ENCODE assay signal across 2 cellular contexts in the genomic region with DNA sequence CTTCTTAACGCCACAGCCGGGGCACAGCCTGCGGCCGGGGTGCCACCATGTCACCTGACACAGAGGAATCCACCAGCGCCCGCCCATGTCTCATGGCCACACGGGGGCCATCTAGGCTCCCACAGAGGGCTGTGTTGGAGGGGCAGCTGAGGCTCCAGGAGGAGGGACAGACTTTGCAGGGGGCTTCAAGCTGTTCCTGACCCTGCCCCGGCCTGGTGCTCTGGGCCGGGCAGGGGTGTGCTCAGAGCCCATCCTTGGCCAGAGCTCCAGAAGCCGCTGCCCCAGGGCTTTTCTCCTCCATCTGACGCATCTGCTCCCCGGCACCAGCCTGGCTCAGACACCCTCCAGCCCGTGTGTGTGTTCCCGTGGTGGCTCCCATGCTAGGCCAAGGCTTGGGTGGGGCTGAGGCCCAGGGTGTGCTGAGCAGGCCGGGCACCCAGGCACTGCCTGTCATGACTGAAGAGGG.
TF ChIP-seq lines count a peak whose summit lies in the region.

No MANE protein-coding gene starts in this region.

TF ChIP-seq in GM23338, 12 proteins besides CTCF, POLR2A, EP300 and RAD21 (continued from another document):
- TF ChIP-seq ZNF462 (CRISPR knock-in tag; IDR thresholded peaks at IDR 0.05) (no peak), NANOG (IDR thresholded peaks at IDR 0.05; ENCODE audit: borderline replicate concordance) (no peak), ETS1 (IDR thresholded peaks at IDR 0.05) (no peak)

TF ChIP-seq in SK-N-SH, 30 proteins besides CTCF, POLR2A, EP300 and RAD21:
- TF ChIP-seq REST (IDR thresholded peaks at IDR 0.05; ENCODE audit: low read depth, low read length), result no peak
- no peak for TF ChIP-seq GATA2 (CRISPR knock-in tag; IDR thresholded peaks at IDR 0.05)
- TF ChIP-seq CHD2 (IDR thresholded peaks at IDR 0.05; ENCODE audit: low read length, partially characterized antibody), result peak; percentile 6
- TF ChIP-seq, protein P1, sequence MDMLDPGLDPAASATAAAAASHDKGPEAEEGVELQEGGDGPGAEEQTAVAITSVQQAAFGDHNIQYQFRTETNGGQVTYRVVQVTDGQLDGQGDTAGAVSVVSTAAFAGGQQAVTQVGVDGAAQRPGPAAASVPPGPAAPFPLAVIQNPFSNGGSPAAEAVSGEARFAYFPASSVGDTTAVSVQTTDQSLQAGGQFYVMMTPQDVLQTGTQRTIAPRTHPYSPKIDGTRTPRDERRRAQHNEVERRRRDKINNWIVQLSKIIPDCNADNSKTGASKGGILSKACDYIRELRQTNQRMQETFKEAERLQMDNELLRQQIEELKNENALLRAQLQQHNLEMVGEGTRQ (IDR thresholded peaks at IDR 0.05; ENCODE audit: borderline replicate concordance, low read depth, low read length), result no peak
- no peak for TF ChIP-seq TEAD4 (IDR thresholded peaks at IDR 0.05; ENCODE audit: borderline replicate concordance, insufficient read depth)
- no peak for TF ChIP-seq FOXM1 (IDR thresholded peaks at IDR 0.05; ENCODE audit: low read depth)
- TF ChIP-seq NFIC (IDR thresholded peaks at IDR 0.05; ENCODE audit: borderline replicate concordance), result no peak
- TF ChIP-seq FOXJ3 (CRISPR knock-in tag; IDR thresholded peaks at IDR 0.05), result 0 out of 2 replicates have a peak, but pooled peaks have one; percentile 44
- no peak for TF ChIP-seq EZH2phosphoT487 (IDR thresholded peaks at IDR 0.05; ENCODE audit: borderline replicate concordance, low read depth)
- TF ChIP-seq PBX3 (IDR thresholded peaks at IDR 0.05), result no peak
- TF ChIP-seq FOSL2 (IDR thresholded peaks at IDR 0.05; ENCODE audit: borderline replicate concordance, low read depth), result no peak
- 0 out of 2 replicates have a peak, but pooled peaks have one; percentile 23 for TF ChIP-seq RCOR1 (IDR thresholded peaks at IDR 0.05; ENCODE audit: low read length)
- no peak for TF ChIP-seq NRF1 (IDR thresholded peaks at IDR 0.05; ENCODE audit: low read depth, low read length)
- TF ChIP-seq, protein P2, sequence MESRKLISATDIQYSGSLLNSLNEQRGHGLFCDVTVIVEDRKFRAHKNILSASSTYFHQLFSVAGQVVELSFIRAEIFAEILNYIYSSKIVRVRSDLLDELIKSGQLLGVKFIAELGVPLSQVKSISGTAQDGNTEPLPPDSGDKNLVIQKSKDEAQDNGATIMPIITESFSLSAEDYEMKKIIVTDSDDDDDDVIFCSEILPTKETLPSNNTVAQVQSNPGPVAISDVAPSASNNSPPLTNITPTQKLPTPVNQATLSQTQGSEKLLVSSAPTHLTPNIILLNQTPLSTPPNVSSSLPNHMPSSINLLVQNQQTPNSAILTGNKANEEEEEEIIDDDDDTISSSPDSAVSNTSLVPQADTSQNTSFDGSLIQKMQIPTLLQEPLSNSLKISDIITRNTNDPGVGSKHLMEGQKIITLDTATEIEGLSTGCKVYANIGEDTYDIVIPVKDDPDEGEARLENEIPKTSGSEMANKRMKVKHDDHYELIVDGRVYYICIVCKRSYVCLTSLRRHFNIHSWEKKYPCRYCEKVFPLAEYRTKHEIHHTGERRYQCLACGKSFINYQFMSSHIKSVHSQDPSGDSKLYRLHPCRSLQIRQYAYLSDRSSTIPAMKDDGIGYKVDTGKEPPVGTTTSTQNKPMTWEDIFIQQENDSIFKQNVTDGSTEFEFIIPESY (IDR thresholded peaks at IDR 0.05; ENCODE audit: borderline replicate concordance, low read depth), result no peak
- no peak for TF ChIP-seq POLR2AphosphoS5 (IDR thresholded peaks at IDR 0.05; ENCODE audit: low read depth, low read length)
- peak; percentile 21; the same call in 1 of the 2 replicates for TF ChIP-seq SMC3 (IDR thresholded peaks at IDR 0.05; ENCODE audit: low read depth, low read length)
